8 cellular contexts compared by ENCODE assay signal in the genomic region with DNA sequence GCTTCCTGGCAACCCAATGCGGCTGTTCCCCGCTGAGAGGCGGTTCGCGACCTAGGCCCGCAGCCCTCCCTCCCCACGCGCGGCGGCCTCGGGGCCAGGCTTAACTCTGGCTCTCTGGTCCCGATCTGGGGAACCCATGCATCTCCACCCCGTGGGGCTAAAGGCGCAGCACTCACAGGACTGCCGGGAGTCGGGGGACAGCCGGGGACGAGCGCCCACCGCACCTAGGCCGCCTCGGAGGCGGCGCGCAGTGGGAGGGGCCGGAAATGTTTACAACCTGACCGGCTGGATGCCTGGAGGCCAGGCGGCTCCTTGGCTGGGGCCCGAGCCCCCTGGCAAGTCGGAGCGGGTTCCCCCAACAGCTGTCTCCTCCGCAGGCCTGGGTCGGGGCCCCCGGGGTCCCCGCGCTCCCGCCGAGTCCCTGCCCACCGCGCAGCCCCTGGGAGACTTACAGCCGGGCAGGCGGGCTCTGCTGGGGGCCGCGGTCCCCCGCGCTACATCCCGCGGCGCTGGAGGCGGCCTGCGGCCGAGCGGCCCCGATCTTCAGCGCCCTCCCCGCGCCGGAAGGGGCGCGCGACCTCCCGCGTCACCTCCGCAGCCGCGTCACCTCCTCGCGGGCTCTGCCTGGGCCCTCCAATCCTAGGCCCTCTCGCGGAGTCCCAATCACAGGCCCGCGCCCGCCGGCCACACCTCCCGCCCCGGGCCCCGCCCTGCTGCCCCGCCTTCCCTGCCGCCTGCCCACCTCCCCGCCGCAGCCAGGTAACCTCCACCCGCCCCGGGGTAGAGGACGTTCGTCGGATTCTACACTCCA. TPM values are rescaled to one million over a fixed set of nuclear protein-coding genes. Genes with fewer than 3 reads are reported as not detected.
DNase-seq lines count a peak whose midpoint lies in the region; ATAC-seq and TF ChIP-seq lines count a peak whose summit lies in the region.

A gene with protein sequence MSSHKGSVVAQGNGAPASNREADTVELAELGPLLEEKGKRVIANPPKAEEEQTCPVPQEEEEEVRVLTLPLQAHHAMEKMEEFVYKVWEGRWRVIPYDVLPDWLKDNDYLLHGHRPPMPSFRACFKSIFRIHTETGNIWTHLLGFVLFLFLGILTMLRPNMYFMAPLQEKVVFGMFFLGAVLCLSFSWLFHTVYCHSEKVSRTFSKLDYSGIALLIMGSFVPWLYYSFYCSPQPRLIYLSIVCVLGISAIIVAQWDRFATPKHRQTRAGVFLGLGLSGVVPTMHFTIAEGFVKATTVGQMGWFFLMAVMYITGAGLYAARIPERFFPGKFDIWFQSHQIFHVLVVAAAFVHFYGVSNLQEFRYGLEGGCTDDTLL (minus strand): TSS at position 580 of the 811 bp plus-strand sequence. CDS start 7,242 bp downstream, outside the sequence.

- H3K27me3 ChIP-seq in BJ (ENCODE audit: control insufficient read depth, insufficient read depth, low read length), result no peaks in the 10 kb centered on the region
- no peaks in the 10 kb centered on the region for H3K27me3 ChIP-seq in colonic mucosa

- peak within 1 kb of the TSS; percentile 89 for H3K4me3 Mint-ChIP-seq in activated CD4-positive, alpha-beta T cell treated with anti-CD3 and anti-CD28 coated beads, Interleukin-2, amount 10 ng/mL, durations not matched to agents 24 days and 14 days

- peak within 1 kb of the TSS; percentile 90 to 99 for H3K9ac ChIP-seq in colonic mucosa (ENCODE audit: low read depth in 2 of 2, low read length in 2 of 2)

- peak within 1 kb of the TSS; percentile 82 for H3K27ac Mint-ChIP-seq in activated CD4-positive, alpha-beta T cell treated with anti-CD3 and anti-CD28 coated beads, Interleukin-2, amount 10 ng/mL, durations not matched to agents 24 days and 14 days

- H3K36me3 ChIP-seq in BJ (ENCODE audit: control insufficient read depth, insufficient read depth, low read length), result peaks cover 5% of the 10 kb centered on the region
- H3K36me3 ChIP-seq in colonic mucosa, result no peaks in the 10 kb centered on the region

- H3K27ac ChIP-seq in colonic mucosa, result peak within 1 kb of the TSS; percentile 93

- CTCF ChIA-PET in BJ (lab: Yijun Ruan, JAX), result no interaction called here

- H3K27me3 Mint-ChIP-seq in activated CD4-positive, alpha-beta T cell treated with anti-CD3 and anti-CD28 coated beads, Interleukin-2, amount 10 ng/mL, durations not matched to agents 24 days and 14 days, result no peaks in the 10 kb centered on the region

- ATAC-seq in HG03432 (IDR thresholded peaks at IDR 0.05; ENCODE audit: unreplicated experiment), result peak; percentile 98
- ATAC-seq in left colon, result peak; percentile 97

- peaks cover 6% of the 10 kb centered on the region for H3K36me3 Mint-ChIP-seq in activated CD4-positive, alpha-beta T cell treated with anti-CD3 and anti-CD28 coated beads, Interleukin-2, amount 10 ng/mL, durations not matched to agents 24 days and 14 days (ENCODE audit: low read depth)

- POLR2A ChIA-PET in BJ (lab: Charles Lee), result no interaction called here

- H3K4me1 ChIP-seq in colonic mucosa, result peaks cover 12% of the 10 kb centered on the region

- no peaks in the 10 kb centered on the region for H3K9me3 ChIP-seq in colonic mucosa

- H3K4me3 ChIP-seq in BJ (ENCODE audit: low read depth, low read length) (peak within 1 kb of the TSS; percentile 71), colonic mucosa (peak within 1 kb of the TSS; percentile 99)

- DNase-seq in BJ (ENCODE audit: low read depth), result peak; percentile 24
- peak; percentile 81 for DNase-seq in NCI-H510A (lab: John Stamatoyannopoulos, UW)
- DNase-seq in activated CD4-positive, alpha-beta T cell treated with anti-CD3 and anti-CD28 coated beads, Interleukin-2, amount 10 ng/mL, durations not matched to agents 24 days and 14 days, result peak; percentile 98
- DNase-seq in colonic mucosa, result peak; percentile 95
- peak; percentile 94 to 95 for DNase-seq in left colon
- peak; percentile 91 for DNase-seq in stimulated activated CD4-positive, alpha-beta T cell treated with anti-CD3 and anti-CD28 coated beads, Interleukin-1b, Interleukin-23, amount 100 ng/mL, for 48 hours

- intact Hi-C loops in activated CD4-positive, alpha-beta T cell treated with anti-CD3 and anti-CD28 coated beads, Interleukin-2, amount 10 ng/mL, durations not matched to agents 24 days and 14 days (cut with micrococcal nuclease), result loop anchor here (1.0 to 5.0 kb wide), 5 partner anchors 9 to 611 kb away; a partner anchor contains a TSS
- intact Hi-C loops in colonic mucosa (cut with DNase I), result no loop called here
- intact Hi-C loops in left colon (cut with DNase I, micrococcal nuclease), result no loop called here

- H3K4me1 Mint-ChIP-seq in activated CD4-positive, alpha-beta T cell treated with anti-CD3 and anti-CD28 coated beads, Interleukin-2, amount 10 ng/mL, durations not matched to agents 24 days and 14 days, result peaks cover 31% of the 10 kb centered on the region

- no peaks in the 10 kb centered on the region for H3K9me3 Mint-ChIP-seq in activated CD4-positive, alpha-beta T cell treated with anti-CD3 and anti-CD28 coated beads, Interleukin-2, amount 10 ng/mL, durations not matched to agents 24 days and 14 days

- TF ChIP-seq POLR2A in GM19193 (IDR thresholded peaks at IDR 0.05; ENCODE audit: extremely low read depth, insufficient read depth, insufficient read length), result peak; percentile 91

- TF ChIP-seq CTCF in BJ (IDR thresholded peaks at IDR 0.05; ENCODE audit: insufficient read depth, low read depth, low read length), result no peak
- TF ChIP-seq CTCF in colonic mucosa (IDR thresholded peaks at IDR 0.05), result no peak

RNA-seq across cellular contexts. Expression of the gene that starts here (rescaled TPM):
- polyA plus RNA-seq in BJ (2011; rRNA removed), result 190 and 199 TPM in 2 replicates
- polyA minus RNA-seq in BJ (2011; rRNA and poly(A)+ RNA removed), result 106 and 193 TPM in 2 replicates
- 86.7 and 92.1 TPM in 2 replicates for total RNA-seq in activated CD4-positive, alpha-beta T cell treated with anti-CD3 and anti-CD28 coated beads, Interleukin-2, amount 10 ng/mL, durations not matched to agents 24 days and 14 days
- total RNA-seq in colonic mucosa (10 to 100 TPM; 82.1 to 82.7 TPM), left colon (10 to 100 TPM; 69.7 to 90.4 TPM)

Comparison
In these comparisons a context has a peak if more than half of its experiments do, and no peak if none do; other contexts are left out.
1. Peak in every context shown above with its lines: DNase-seq, ATAC-seq, H3K4me3 ChIP-seq and H3K27ac ChIP-seq.
2. DNase-seq: peak in every context shown above with its lines; median percentile 98 in activated CD4-positive, alpha-beta T cell treated with anti-CD3 and anti-CD28 coated beads, Interleukin-2, amount 10 ng/mL, durations not matched to agents 24 days and 14 days; 95 in colonic mucosa; 94 in left colon; 91 in stimulated activated CD4-positive, alpha-beta T cell treated with anti-CD3 and anti-CD28 coated beads, Interleukin-1b, Interleukin-23, amount 100 ng/mL, for 48 hours; 81 in NCI-H510A; 24 in BJ.